In genomic region chr10:88039496-88040200, GRCh38 we compare ENCODE assay signal across 20 cellular contexts.
DNase-seq lines count a peak whose midpoint lies in the region; ATAC-seq, FAIRE-seq and TF ChIP-seq lines count a peak whose summit lies in the region.
"Had no signal": no experiment of that assay in that cellular context is flagged by ENCODE, and none has a peak within 500 bp of the region (broad histone marks: within the 10 kb centered on the region; RNA-seq: fewer than 3 reads in every experiment).

No MANE protein-coding gene starts in this region.

- H2BK20ac ChIP-seq in IMR-90 (ENCODE audit: low read depth, low read length) = peak overlapping the region; percentile 53

- H4K20me1 ChIP-seq in IMR-90 (ENCODE audit: insufficient read depth, low read length) = no peaks in the 10 kb centered on the region

- no peak for FAIRE-seq in bronchial epithelial cell (lab: Jason Lieb, UNC)
- FAIRE-seq in pancreas (lab: Jason Lieb, UNC) = no peak

- no peak for TF ChIP-seq CTCF in IMR-90 (conservative IDR thresholded peaks at IDR 0.05; ENCODE audit: low read depth, low read length)
- TF ChIP-seq CTCF in bronchial epithelial cell (IDR thresholded peaks at IDR 0.05; ENCODE audit: insufficient read depth, low read length, severe bottlenecking) = no peak
- TF ChIP-seq CTCF in pancreas (IDR thresholded peaks at IDR 0.05) = no peak

- no peaks in the 10 kb centered on the region for H3K79me1 ChIP-seq in IMR-90 (ENCODE audit: low read depth in 1 of 2, low read length in 2 of 2)
- no peaks in the 10 kb centered on the region for H3K79me1 ChIP-seq in mesenchymal stem cell (replicated peaks; ENCODE audit: low read length, poor library complexity, severe bottlenecking)

- H3K4me2 ChIP-seq in IMR-90 (ENCODE audit: low read depth, low read length) (peak overlapping the region; percentile 23; the same call in 1 of the 2 replicates), mesenchymal stem cell (ENCODE audit: low read length, poor library complexity, severe bottlenecking) (no peak overlapping the region)

- H4K91ac ChIP-seq in IMR-90 (ENCODE audit: insufficient read depth, low read depth, low read length) (peak overlapping the region; percentile 31; the same call in 1 of the 2 replicates), mesenchymal stem cell (ENCODE audit: low read length) (no peak overlapping the region)

- POLR2A ChIA-PET in IMR-90 (lab: Charles Lee; ENCODE audit: unreplicated experiment) = no interaction called here

- intact Hi-C loops in IMR-90 (cut with micrococcal nuclease) (no loop called here), pancreas (cut with DNase I) (no loop called here)

- H3K14ac ChIP-seq in IMR-90 (replicated peaks; ENCODE audit: low read depth, low read length) = peak overlapping the region; percentile 12; the same call in 1 of the 2 replicates
- no peak overlapping the region for H3K14ac ChIP-seq in mesenchymal stem cell (ENCODE audit: low read length in 2 of 2)

- H3K27me3 ChIP-seq in IMR-90 (ENCODE audit: control insufficient read depth, insufficient read depth, low read length) (no peaks in the 10 kb centered on the region), bronchial epithelial cell (ENCODE audit: control insufficient read depth, insufficient read depth, low read length) (no peaks in the 10 kb centered on the region), mesenchymal stem cell (ENCODE audit: control insufficient read depth in 1 of 2, insufficient read depth in 1 of 2, low read length in 2 of 2) (no peaks in the 10 kb centered on the region), pancreas (no peaks in the 10 kb centered on the region)
- H3K27me3 ChIP-seq: esophagus muscularis mucosa had no signal

- H2BK15ac ChIP-seq in IMR-90 (ENCODE audit: low read depth, low read length) (peak overlapping the region; percentile 45; the same call in 1 of the 3 replicates), mesenchymal stem cell (ENCODE audit: low read depth, poor library complexity, severe bottlenecking) (no peak overlapping the region)

- no peak overlapping the region for H2BK12ac ChIP-seq in mesenchymal stem cell (ENCODE audit: low read length in 2 of 2)

- no peak overlapping the region for H2AK9ac ChIP-seq in IMR-90 (replicated peaks; ENCODE audit: low read depth, low read length, poor library complexity)

- no TSS peak for BruUV-seq in IMR-90 (replicated peaks; lab: Mats Ljungman, UMichigan)

- CTCF ChIA-PET in IMR-90 (lab: Yijun Ruan, JAX) = no interaction called here

- H3K56ac ChIP-seq in IMR-90 (ENCODE audit: extremely low read depth, insufficient read depth, low read length) = no peak overlapping the region

- dilution Hi-C loops in IMR-90 (cut with HindIII; ENCODE audit: low sequenced_read_pairs, unreplicated experiment) = no loop called here

- peak overlapping the region; percentile 31 for H2BK120ac ChIP-seq in IMR-90 (ENCODE audit: low read depth, low read length)
- H2BK120ac ChIP-seq in mesenchymal stem cell (ENCODE audit: low read depth, low read length) = no peak overlapping the region

- no peak overlapping the region for H3K4me3 ChIP-seq in IMR-90 (ENCODE audit: insufficient read depth, low read depth, low read length)
- H3K4me3 ChIP-seq in bronchial epithelial cell (ENCODE audit: low read depth, low read length) = no peak overlapping the region
- H3K4me3 ChIP-seq in mesenchymal stem cell (ENCODE audit: insufficient read depth in 1 of 2, low read depth in 1 of 2, low read length in 2 of 2) = no peak overlapping the region
- H3K4me3 ChIP-seq in pancreas = no peak overlapping the region
- H3K4me3 ChIP-seq: esophagus muscularis mucosa, mucosa of descending colon had no signal

- in situ Hi-C loops in IMR-90 (cut with MboI; ENCODE audit: low sequenced_read_pairs) = no loop called here

- no peak overlapping the region for H3K9ac ChIP-seq in IMR-90 (ENCODE audit: low read depth, low read length)
- no peak overlapping the region for H3K9ac ChIP-seq in mesenchymal stem cell (ENCODE audit: low read length)

- 0 out of 2 replicates have a peak overlapping the region, but pooled peaks have one; percentile 42 for H2AK5ac ChIP-seq in IMR-90 (ENCODE audit: low read depth, low read length)
- H2AK5ac ChIP-seq in mesenchymal stem cell (ENCODE audit: low read length, severe bottlenecking) = no peak overlapping the region

- ATAC-seq in IMR-90 (ENCODE audit: low read depth) = no peak
- ATAC-seq in pancreas = no peak
- ATAC-seq: activated CD8-positive, alpha-beta memory T cell treated with anti-CD3 and anti-CD28 coated beads, Interleukin-2, amount 10 ng/mL, durations not matched to agents 7 days and 5 days; left lobe of liver; mucosa of descending colon; Right ventricle myocardium inferior; stimulated activated memory B cell treated with anti-CD40 and anti-IgM and Interleukin-4, amounts not matched to agents 10 μg/mL and 1 μg/mL and 100 μg/mL, for 72 hours had no signal

- 0 out of 4 replicates have a peak overlapping the region, but pooled peaks of 1 of the 2 experiments have one; percentile 36 for H4K8ac ChIP-seq in IMR-90 (ENCODE audit: low read depth in 2 of 2, low read length in 2 of 2)
- H4K8ac ChIP-seq in mesenchymal stem cell (ENCODE audit: low read length) = peak overlapping the region; percentile 20

- H3K9me3 ChIP-seq in IMR-90 (ENCODE audit: control insufficient read depth, insufficient read depth, low read length) (no peaks in the 10 kb centered on the region), mesenchymal stem cell (ENCODE audit: control insufficient read depth, low read length) (no peaks in the 10 kb centered on the region), pancreas (no peaks in the 10 kb centered on the region)
- H3K9me3 ChIP-seq: esophagus muscularis mucosa, mucosa of descending colon had no signal

- peaks cover 26% of the 10 kb centered on the region for H3K4me1 ChIP-seq in IMR-90 (ENCODE audit: control insufficient read depth, insufficient read depth, low read length)
- no peaks in the 10 kb centered on the region for H3K4me1 ChIP-seq in mesenchymal stem cell (ENCODE audit: control insufficient read depth, insufficient read depth, low read depth, low read length)
- H3K4me1 ChIP-seq in pancreas = peaks cover 0 to 13% (median 10%) of the 10 kb centered on the region in 3 donors

- TF ChIP-seq POLR2A in IMR-90 (IDR thresholded peaks at IDR 0.05; ENCODE audit: low read depth, low read length) = no peak

- no CpG with 5 or more reads among the region's 6 CpGs for WGBS in IMR-90 (ENCODE audit: extremely low coverage in 2 of 2, insufficient read length in 1 of 2), 2 experiments
- 70% methylated on average over 4 of the region's 6 CpGs for WGBS in mesenchymal stem cell
- WGBS in pancreas, 2 donors = 88 to 89% methylated on average over 6 of the region's 6 CpGs

- H2AFZ ChIP-seq in IMR-90 (replicated peaks; ENCODE audit: low read length, poor library complexity) (no peak overlapping the region), mesenchymal stem cell (ENCODE audit: low read depth, low read length) (no peak overlapping the region)

- H3K18ac ChIP-seq in IMR-90 (ENCODE audit: low read depth, low read length) (peak overlapping the region; percentile 77; the same call in 1 of the 2 replicates), mesenchymal stem cell (ENCODE audit: low read depth in 1 of 2, low read length in 2 of 2) (no peak overlapping the region)

- H3K4ac ChIP-seq in IMR-90 (ENCODE audit: low read depth, low read length) = peak overlapping the region; percentile 6; the same call in 1 of the 2 replicates
- no peak overlapping the region for H3K4ac ChIP-seq in mesenchymal stem cell (ENCODE audit: low read depth in 1 of 2, low read length in 2 of 2)

- TF ChIP-seq RAD21 in IMR-90 (IDR thresholded peaks at IDR 0.05; ENCODE audit: low read length) = no peak

- no peak overlapping the region for H4K5ac ChIP-seq in IMR-90 (ENCODE audit: low read depth, low read length)

- H2BK5ac ChIP-seq in IMR-90 (ENCODE audit: low read depth, low read length, poor library complexity, severe bottlenecking) (no peak overlapping the region), mesenchymal stem cell (ENCODE audit: low read depth, low read length, poor library complexity, severe bottlenecking) (no peak overlapping the region)

- H3K9me1 ChIP-seq in IMR-90 (ENCODE audit: insufficient read depth, low read length) = peaks cover 18% of the 10 kb centered on the region; the same call in 1 of the 2 replicates

- H3K36me3 ChIP-seq in IMR-90 (ENCODE audit: control insufficient read depth, insufficient read depth, low read length) (no peaks in the 10 kb centered on the region), bronchial epithelial cell (ENCODE audit: control insufficient read depth, insufficient read depth, low read length) (no peaks in the 10 kb centered on the region), mesenchymal stem cell (ENCODE audit: control insufficient read depth in 1 of 2, insufficient read depth in 2 of 2, low read depth in 1 of 2, low read length in 2 of 2) (no peaks in the 10 kb centered on the region), pancreas (no peaks in the 10 kb centered on the region)
- H3K36me3 ChIP-seq: esophagus muscularis mucosa had no signal

- H3K27ac ChIP-seq in IMR-90 (ENCODE audit: insufficient read depth, low read length) (no peak overlapping the region), mesenchymal stem cell (ENCODE audit: low read length, poor library complexity, severe bottlenecking) (no peak overlapping the region), pancreas (no peak overlapping the region)
- H3K27ac ChIP-seq: esophagus muscularis mucosa had no signal

- DNase-seq in EH (ENCODE audit: low read depth) (peak; percentile 62), IMR-90 (peak; percentile 67), bronchial epithelial cell (ENCODE audit: low read depth) (peak; percentile 79), mesenchymal stem cell (peak; percentile 74), SIG-M5 treated with dmso at 0.1 percent for 504 hours (lab: John Stamatoyannopoulos, UW; ENCODE audit: unreplicated experiment) (no peak), pancreas (no peak), C1 segment of cervical spinal cord (lab: John Stamatoyannopoulos, UW) (no peak), epidermal melanocyte (ENCODE audit: insufficient read length, low spot score) (no peak)
- DNase-seq: activated CD4-positive, alpha-beta T cell treated with anti-CD3 and anti-CD28 coated beads for 48 hours; activated CD8-positive, alpha-beta memory T cell treated with anti-CD3 and anti-CD28 coated beads, Interleukin-2, amount 10 ng/mL, durations not matched to agents 7 days and 5 days; CD4-positive, CD25-positive, alpha-beta regulatory T cell; DMS53; mucosa of descending colon; NCI-H146; NCI-H2171 treated with DMSO at 0.1 percent for 48 hours; NCI-H526 treated with DMSO at 0.1 percent for 48 hours had no signal

- H3K23ac ChIP-seq in IMR-90 (ENCODE audit: low read depth, low read length) (no peak overlapping the region; the same call in 1 of the 2 replicates), mesenchymal stem cell (ENCODE audit: low read length in 2 of 2) (no peak overlapping the region)

TF ChIP-seq in IMR-90, 13 proteins besides CTCF, POLR2A, EP300 and RAD21:
- no peak for TF ChIP-seq NFE2L2 (IDR thresholded peaks at IDR 0.05; ENCODE audit: low read depth, low read length)
- peak; percentile 21; the same call in 1 of the 2 replicates for TF ChIP-seq FOS (IDR thresholded peaks at IDR 0.05; ENCODE audit: low read depth, low read length)
- peak; percentile 30; the same call in 1 of the 2 replicates for TF ChIP-seq CEBPB (IDR thresholded peaks at IDR 0.05; ENCODE audit: low read depth, low read length)

Comparison
In these comparisons a context has a peak if more than half of its experiments do, and no peak if none do; other contexts are left out.
1. DNase-seq: peak in EH (single experiment), IMR-90 (single experiment), bronchial epithelial cell (single experiment) and mesenchymal stem cell (single experiment); none in SIG-M5 treated with dmso at 0.1 percent for 504 hours (single experiment), pancreas (0 of 6), C1 segment of cervical spinal cord (0 of 14) and epidermal melanocyte (single experiment).